11 cellular contexts compared by ENCODE assay signal in the genomic region with DNA sequence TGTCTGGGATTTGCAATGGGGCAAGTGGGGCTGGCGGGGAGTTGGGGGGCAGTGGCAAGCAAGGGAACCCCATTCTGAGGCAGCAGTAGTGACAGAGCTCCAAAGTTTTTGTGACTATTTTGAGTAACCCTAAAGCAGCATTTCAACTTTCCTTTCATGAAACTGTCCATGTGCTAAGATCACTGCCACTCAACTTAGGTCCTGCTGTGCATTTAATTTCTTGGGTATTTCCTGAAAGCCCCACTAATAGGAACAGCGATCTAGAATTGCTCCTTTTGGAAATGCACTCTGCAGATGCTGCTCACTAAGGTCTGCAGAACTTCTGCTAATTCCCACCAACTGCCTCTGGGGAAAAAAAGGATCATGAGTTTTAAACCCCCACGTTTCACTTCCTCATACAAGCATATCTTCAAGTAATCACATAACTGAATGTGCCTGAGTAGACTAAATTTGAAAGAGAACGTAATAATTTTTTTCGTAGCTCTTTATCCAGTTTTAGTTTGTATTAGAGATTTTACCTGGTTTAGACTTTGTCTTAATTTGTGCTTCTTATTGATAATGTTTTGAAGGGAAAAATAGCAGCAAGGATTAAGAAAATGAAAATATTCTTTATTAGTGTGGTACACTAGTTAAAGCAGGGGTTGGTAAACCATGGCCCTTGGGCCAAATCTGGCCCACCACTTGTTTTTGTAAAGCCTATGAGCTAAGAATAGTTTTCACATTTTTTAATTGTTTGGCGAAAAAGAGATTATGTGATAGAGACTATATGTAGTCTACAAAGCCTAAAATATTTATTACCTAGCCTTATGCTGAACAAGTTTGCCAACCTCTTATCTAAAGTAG. TPM values are rescaled to one million over a fixed set of nuclear protein-coding genes. Genes with fewer than 3 reads are reported as not detected.
DNase-seq lines count a peak whose midpoint lies in the region; ATAC-seq and TF ChIP-seq lines count a peak whose summit lies in the region.
"Had no signal": no experiment of that assay in that cellular context is flagged by ENCODE, and none has a peak within 500 bp of the region (broad histone marks: within the 10 kb centered on the region; RNA-seq: fewer than 3 reads in every experiment).

No MANE protein-coding gene starts in this region.

- H3K4me3 Mint-ChIP-seq in activated B cell treated with CpG ODN at 0.5 μM for 24 hours, result peak overlapping the region; percentile 56
- no peak overlapping the region for H3K4me3 Mint-ChIP-seq in CD8-positive, alpha-beta memory T cell
- no peak overlapping the region for H3K4me3 Mint-ChIP-seq in CD4-positive, alpha-beta memory T cell

- no peaks in the 10 kb centered on the region for H3K36me3 ChIP-seq in CD8-positive, alpha-beta memory T cell (ENCODE audit: insufficient read depth, low read length)
- no peaks in the 10 kb centered on the region for H3K36me3 ChIP-seq in CD4-positive, alpha-beta memory T cell (ENCODE audit: insufficient read depth, low read length)

- no peak for TF ChIP-seq CTCF in activated B cell treated with CpG ODN at 0.5 μM for 24 hours (IDR thresholded peaks at IDR 0.05)

- no peaks in the 10 kb centered on the region for H3K9me3 ChIP-seq in CD8-positive, alpha-beta memory T cell (ENCODE audit: low read length)
- no peaks in the 10 kb centered on the region for H3K9me3 ChIP-seq in CD4-positive, alpha-beta memory T cell (ENCODE audit: control insufficient read depth in 1 of 2, low read length in 2 of 2)

- H3K27ac ChIP-seq in CD8-positive, alpha-beta memory T cell (ENCODE audit: low read depth, low read length), result no peak overlapping the region
- no peak overlapping the region for H3K27ac ChIP-seq in CD4-positive, alpha-beta memory T cell (ENCODE audit: low read depth, low read length)

- H3K4me1 Mint-ChIP-seq in activated B cell treated with CpG ODN at 0.5 μM for 24 hours, result peaks cover 12% of the 10 kb centered on the region
- no peaks in the 10 kb centered on the region for H3K4me1 Mint-ChIP-seq in CD8-positive, alpha-beta memory T cell
- no peaks in the 10 kb centered on the region for H3K4me1 Mint-ChIP-seq in CD4-positive, alpha-beta memory T cell

- H3K4me3 ChIP-seq in CD8-positive, alpha-beta memory T cell (ENCODE audit: low read length), result no peak overlapping the region
- no peak overlapping the region for H3K4me3 ChIP-seq in CD4-positive, alpha-beta memory T cell (ENCODE audit: low read length in 2 of 2)

- CTCF ChIA-PET in activated B cell treated with CpG ODN at 0.5 μM for 24 hours (lab: Charles Lee), result interaction anchor here (1.5 kb wide), 1 partner anchor 29 kb away, joined by 5 read pairs; no protein-coding TSS in a partner anchor
- CTCF ChIA-PET in CD8-positive, alpha-beta memory T cell (lab: Charles Lee), result no interaction called here
- CTCF ChIA-PET in CD4-positive, alpha-beta memory T cell (lab: Charles Lee; ENCODE audit: partially characterized antibody), result no interaction called here

- no peaks in the 10 kb centered on the region for H3K36me3 Mint-ChIP-seq in activated B cell treated with CpG ODN at 0.5 μM for 24 hours (ENCODE audit: low read depth)
- no peaks in the 10 kb centered on the region for H3K36me3 Mint-ChIP-seq in CD8-positive, alpha-beta memory T cell
- H3K36me3 Mint-ChIP-seq in CD4-positive, alpha-beta memory T cell, result no peaks in the 10 kb centered on the region

- ATAC-seq in GM18508 (IDR thresholded peaks at IDR 0.05; ENCODE audit: insufficient read depth, unreplicated experiment), result peak; percentile 95
- ATAC-seq in GM21619 (IDR thresholded peaks at IDR 0.05; ENCODE audit: unreplicated experiment), result peak; percentile 99
- peak; percentile 97 for ATAC-seq in HG03354 (IDR thresholded peaks at IDR 0.05; ENCODE audit: poor library complexity, severe bottlenecking, unreplicated experiment)
- peak; percentile 77 for ATAC-seq in activated B cell treated with CpG ODN at 0.5 μM for 24 hours (ENCODE audit: low read depth)
- ATAC-seq: Panc1 had no signal

- POLR2A ChIA-PET in activated B cell treated with CpG ODN at 0.5 μM for 24 hours (lab: Charles Lee), result no interaction called here
- POLR2A ChIA-PET in CD8-positive, alpha-beta memory T cell (lab: Charles Lee), result no interaction called here
- POLR2A ChIA-PET in CD4-positive, alpha-beta memory T cell (lab: Charles Lee; ENCODE audit: partially characterized antibody), result no interaction called here

- H3K9me3 Mint-ChIP-seq in activated B cell treated with CpG ODN at 0.5 μM for 24 hours, result no peaks in the 10 kb centered on the region
- no peaks in the 10 kb centered on the region for H3K9me3 Mint-ChIP-seq in CD8-positive, alpha-beta memory T cell
- H3K9me3 Mint-ChIP-seq in CD4-positive, alpha-beta memory T cell, result peaks cover 0 to 2% (median 0%) of the 10 kb centered on the region in 8 donors

- DNase-seq in activated B cell treated with CpG ODN at 0.5 μM for 24 hours (no peak), anterior cingulate cortex (lab: John Stamatoyannopoulos, UW) (no peak), COLO829 (ENCODE audit: low spot score) (no peak)
- no peak for DNase-seq in CD8-positive, alpha-beta memory T cell
- no peak for DNase-seq in CD4-positive, alpha-beta memory T cell

- intact Hi-C loops in activated B cell treated with CpG ODN at 0.5 μM for 24 hours (cut with micrococcal nuclease), result no loop called here
- intact Hi-C loops in CD4-positive, alpha-beta memory T cell (cut with micrococcal nuclease), result no loop called here

- no peak overlapping the region for H3K27ac Mint-ChIP-seq in activated B cell treated with CpG ODN at 0.5 μM for 24 hours
- H3K27ac Mint-ChIP-seq in CD8-positive, alpha-beta memory T cell, result no peak overlapping the region
- H3K27ac Mint-ChIP-seq in CD4-positive, alpha-beta memory T cell, result no peak overlapping the region

- no peaks in the 10 kb centered on the region for H3K27me3 ChIP-seq in CD8-positive, alpha-beta memory T cell (ENCODE audit: insufficient read depth, low read length, poor library complexity, severe bottlenecking)
- H3K27me3 ChIP-seq in CD4-positive, alpha-beta memory T cell (ENCODE audit: insufficient read depth, low read length), result no peaks in the 10 kb centered on the region

- peaks cover 8% of the 10 kb centered on the region for H3K27me3 Mint-ChIP-seq in activated B cell treated with CpG ODN at 0.5 μM for 24 hours
- H3K27me3 Mint-ChIP-seq in CD8-positive, alpha-beta memory T cell, result no peaks in the 10 kb centered on the region
- H3K27me3 Mint-ChIP-seq in CD4-positive, alpha-beta memory T cell, result no peaks in the 10 kb centered on the region

- H3K4me1 ChIP-seq in CD8-positive, alpha-beta memory T cell (ENCODE audit: insufficient read depth, low read length), result no peaks in the 10 kb centered on the region
- no peaks in the 10 kb centered on the region for H3K4me1 ChIP-seq in CD4-positive, alpha-beta memory T cell (ENCODE audit: insufficient read depth, low read length)

RNA-seq across cellular contexts. Expression of a gene that starts 56.9 kb away (rescaled TPM):
- total RNA-seq in activated B cell treated with CpG ODN at 0.5 μM for 24 hours, result not detected in 2 replicates
- total RNA-seq in CD8-positive, alpha-beta memory T cell, result not detected
- polyA plus RNA-seq in CD8-positive, alpha-beta memory T cell, result not detected
- total RNA-seq in CD4-positive, alpha-beta memory T cell, result not detected
- not detected for polyA plus RNA-seq in CD4-positive, alpha-beta memory T cell
- total RNA-seq: activated CD8-positive, alpha-beta memory T cell treated with anti-CD3 and anti-CD28 coated beads for 36 hours; mononuclear cell had no signal
